ENCODE assay signal across 28 cellular contexts in the genomic region with DNA sequence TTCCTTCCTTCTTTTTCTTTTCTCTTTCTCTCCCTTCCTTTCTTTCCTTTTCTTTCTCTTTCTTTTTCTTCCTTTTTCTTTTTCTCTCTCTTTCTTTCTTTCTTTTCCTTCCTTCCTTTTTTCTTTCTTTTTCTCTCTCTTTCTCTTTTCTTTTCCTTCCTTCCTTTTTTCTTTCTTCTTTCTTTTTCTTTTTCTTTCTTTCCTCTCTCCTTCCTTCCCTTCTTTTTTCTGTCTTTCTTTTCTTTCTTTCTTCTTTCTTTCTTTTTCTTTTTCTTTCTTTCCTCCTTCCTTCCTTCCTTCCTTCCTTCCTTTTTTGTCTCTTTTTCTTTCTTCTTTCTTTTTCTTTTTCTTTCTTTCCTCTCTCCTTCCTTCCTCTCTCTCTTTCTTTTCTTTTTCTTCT.
"Had no signal": no experiment of that assay in that cellular context is flagged by ENCODE, and none has a peak within 500 bp of the region (broad histone marks: within the 10 kb centered on the region; RNA-seq: fewer than 3 reads in every experiment).

No MANE protein-coding gene starts in this region.

- H3K27me3 Mint-ChIP-seq: activated CD4-positive, alpha-beta memory T cell treated with anti-CD3 and anti-CD28 coated beads for 36 hours; activated CD4-positive, alpha-beta T cell treated with anti-CD3 and anti-CD28 coated beads for 36 hours; activated CD4-positive, alpha-beta T cell treated with anti-CD3 and anti-CD28 coated beads, Interleukin-2, amount 10 ng/mL, durations not matched to agents 24 days and 14 days; activated naive CD4-positive, alpha-beta T cell treated with anti-CD3 and anti-CD28 coated beads, Interleukin-2, amount 10 ng/mL, durations not matched to agents 7 days and 5 days; activated naive CD8-positive, alpha-beta T cell treated with anti-CD3 and anti-CD28 coated beads, Interleukin-2, amount 10 ng/mL, durations not matched to agents 7 days and 5 days had no signal

- H3K36me3 Mint-ChIP-seq: activated CD4-positive, alpha-beta memory T cell treated with anti-CD3 and anti-CD28 coated beads for 36 hours; activated naive CD4-positive, alpha-beta T cell treated with anti-CD3 and anti-CD28 coated beads, Interleukin-2, amount 10 ng/mL, durations not matched to agents 7 days and 5 days; activated naive CD4-positive, alpha-beta T cell treated with anti-CD3 and anti-CD28 coated beads, Interleukin-2, amount 50 U/mL, for 72 hours; activated naive CD8-positive, alpha-beta T cell treated with anti-CD3 and anti-CD28 coated beads, Interleukin-2, amount 10 ng/mL, durations not matched to agents 7 days and 5 days; brain had no signal

- H3K4me1 Mint-ChIP-seq: activated CD4-positive, alpha-beta T cell treated with anti-CD3 and anti-CD28 coated beads for 36 hours; activated CD4-positive, alpha-beta T cell treated with anti-CD3 and anti-CD28 coated beads, Interleukin-2, amount 10 ng/mL, durations not matched to agents 24 days and 14 days; activated naive CD4-positive, alpha-beta T cell treated with anti-CD3 and anti-CD28 coated beads, Interleukin-2, amount 10 ng/mL, durations not matched to agents 7 days and 5 days; activated naive CD8-positive, alpha-beta T cell treated with anti-CD3 and anti-CD28 coated beads, Interleukin-2, amount 10 ng/mL, durations not matched to agents 7 days and 5 days had no signal

- H3K4me3 Mint-ChIP-seq: activated CD4-positive, alpha-beta memory T cell treated with anti-CD3 and anti-CD28 coated beads for 36 hours; activated CD4-positive, alpha-beta T cell treated with anti-CD3 and anti-CD28 coated beads for 36 hours; activated CD4-positive, alpha-beta T cell treated with anti-CD3 and anti-CD28 coated beads, Interleukin-2, amount 10 ng/mL, durations not matched to agents 24 days and 14 days; activated naive CD4-positive, alpha-beta T cell treated with anti-CD3 and anti-CD28 coated beads, Interleukin-2, amount 10 ng/mL, durations not matched to agents 7 days and 5 days; activated naive CD8-positive, alpha-beta T cell treated with anti-CD3 and anti-CD28 coated beads, Interleukin-2, amount 10 ng/mL, durations not matched to agents 7 days and 5 days; activated T-cell treated with anti-CD3 and anti-CD28 coated beads, Interleukin-2, amount 50 U/mL, for 4 hours; brain had no signal

- H3K4me3 ChIP-seq: ascending aorta, breast epithelium, cardiac muscle cell, colonic mucosa, esophagus squamous epithelium, gastroesophageal sphincter, heart right ventricle had no signal

- DNase-seq: activated CD4-positive, alpha-beta memory T cell treated with anti-CD3 and anti-CD28 coated beads for 36 hours; activated CD4-positive, alpha-beta T cell treated with anti-CD3 and anti-CD28 coated beads for 36 hours; activated CD4-positive, alpha-beta T cell treated with anti-CD3 and anti-CD28 coated beads, Interleukin-2, amount 10 ng/mL, durations not matched to agents 24 days and 14 days; activated CD4-positive, CD25-positive, alpha-beta regulatory T cell; activated CD4-positive, CD25-positive, alpha-beta regulatory T cell treated with anti-CD3 and anti-CD28 coated beads, Interleukin-2, amount 50 U/mL, for 72 hours; activated CD8-positive, alpha-beta memory T cell treated with anti-CD3 and anti-CD28 coated beads for 24 hours; activated gamma-delta T cell; activated naive CD4-positive, alpha-beta T cell; activated naive CD4-positive, alpha-beta T cell treated with anti-CD3 and anti-CD28 coated beads, Interleukin-2, amount 10 ng/mL, durations not matched to agents 7 days and 5 days; activated naive CD8-positive, alpha-beta T cell treated with anti-CD3 and anti-CD28 coated beads, Interleukin-2, amount 10 ng/mL, durations not matched to agents 7 days and 5 days; activated T-cell treated with anti-CD3 and anti-CD28 coated beads, Interleukin-2, amount 50 U/mL, for 4 hours; central memory CD4-positive, alpha-beta T cell; cerebellar nuclear complex; colonic mucosa; effector CD8-positive, alpha-beta T cell; esophagus squamous epithelium; foreskin melanocyte; heart right ventricle; T-helper 2 cell had no signal

- H3K27ac Mint-ChIP-seq: activated CD4-positive, alpha-beta memory T cell treated with anti-CD3 and anti-CD28 coated beads for 36 hours; activated CD4-positive, alpha-beta T cell treated with anti-CD3 and anti-CD28 coated beads for 36 hours; activated CD4-positive, alpha-beta T cell treated with anti-CD3 and anti-CD28 coated beads, Interleukin-2, amount 10 ng/mL, durations not matched to agents 24 days and 14 days; activated naive CD4-positive, alpha-beta T cell treated with anti-CD3 and anti-CD28 coated beads, Interleukin-2, amount 10 ng/mL, durations not matched to agents 7 days and 5 days; activated naive CD4-positive, alpha-beta T cell treated with anti-CD3 and anti-CD28 coated beads, Interleukin-2, amount 50 U/mL, for 72 hours; activated naive CD8-positive, alpha-beta T cell treated with anti-CD3 and anti-CD28 coated beads, Interleukin-2, amount 10 ng/mL, durations not matched to agents 7 days and 5 days; brain had no signal

- H3K4me1 ChIP-seq: ascending aorta, breast epithelium, colonic mucosa, gastroesophageal sphincter, heart right ventricle had no signal

- H3K9me3 ChIP-seq: ascending aorta, breast epithelium, colonic mucosa, esophagus squamous epithelium, gastroesophageal sphincter had no signal

- H3K27me3 ChIP-seq: ascending aorta, breast epithelium, cardiac muscle cell, colonic mucosa, esophagus squamous epithelium, gastroesophageal sphincter, heart right ventricle had no signal

- H3K27ac ChIP-seq: ascending aorta, breast epithelium, cardiac muscle cell, colonic mucosa, epithelial cell of prostate, esophagus squamous epithelium, gastroesophageal sphincter, heart right ventricle had no signal

- FAIRE-seq: endometrium, endothelial cell of umbilical vein had no signal

- ATAC-seq: activated CD4-positive, alpha-beta T cell treated with anti-CD3 and anti-CD28 coated beads for 36 hours; activated naive CD4-positive, alpha-beta T cell treated with anti-CD3 and anti-CD28 coated beads, Interleukin-2, amount 50 U/mL, for 72 hours; activated T-cell treated with anti-CD3 and anti-CD28 coated beads, Interleukin-2, amount 50 U/mL, for 4 hours; gastroesophageal sphincter; heart right ventricle had no signal

- H3K36me3 ChIP-seq: ascending aorta, breast epithelium, cardiac muscle cell, colonic mucosa, esophagus squamous epithelium, gastroesophageal sphincter, heart right ventricle had no signal
